Comparison of ENCODE assay signal across 1 cellular context in genomic region chr14:103920981-103921854, GRCh38.
A peak's percentile ranks its signal among the peaks of the same experiment; 100 is the strongest.
TF ChIP-seq lines count a peak whose summit lies in the region.

No MANE protein-coding gene starts in this region.

TF ChIP-seq in K562, 482 proteins besides CTCF, POLR2A, EP300 and RAD21 (continued from another document and continues in another):
- TF ChIP-seq, protein P1, sequence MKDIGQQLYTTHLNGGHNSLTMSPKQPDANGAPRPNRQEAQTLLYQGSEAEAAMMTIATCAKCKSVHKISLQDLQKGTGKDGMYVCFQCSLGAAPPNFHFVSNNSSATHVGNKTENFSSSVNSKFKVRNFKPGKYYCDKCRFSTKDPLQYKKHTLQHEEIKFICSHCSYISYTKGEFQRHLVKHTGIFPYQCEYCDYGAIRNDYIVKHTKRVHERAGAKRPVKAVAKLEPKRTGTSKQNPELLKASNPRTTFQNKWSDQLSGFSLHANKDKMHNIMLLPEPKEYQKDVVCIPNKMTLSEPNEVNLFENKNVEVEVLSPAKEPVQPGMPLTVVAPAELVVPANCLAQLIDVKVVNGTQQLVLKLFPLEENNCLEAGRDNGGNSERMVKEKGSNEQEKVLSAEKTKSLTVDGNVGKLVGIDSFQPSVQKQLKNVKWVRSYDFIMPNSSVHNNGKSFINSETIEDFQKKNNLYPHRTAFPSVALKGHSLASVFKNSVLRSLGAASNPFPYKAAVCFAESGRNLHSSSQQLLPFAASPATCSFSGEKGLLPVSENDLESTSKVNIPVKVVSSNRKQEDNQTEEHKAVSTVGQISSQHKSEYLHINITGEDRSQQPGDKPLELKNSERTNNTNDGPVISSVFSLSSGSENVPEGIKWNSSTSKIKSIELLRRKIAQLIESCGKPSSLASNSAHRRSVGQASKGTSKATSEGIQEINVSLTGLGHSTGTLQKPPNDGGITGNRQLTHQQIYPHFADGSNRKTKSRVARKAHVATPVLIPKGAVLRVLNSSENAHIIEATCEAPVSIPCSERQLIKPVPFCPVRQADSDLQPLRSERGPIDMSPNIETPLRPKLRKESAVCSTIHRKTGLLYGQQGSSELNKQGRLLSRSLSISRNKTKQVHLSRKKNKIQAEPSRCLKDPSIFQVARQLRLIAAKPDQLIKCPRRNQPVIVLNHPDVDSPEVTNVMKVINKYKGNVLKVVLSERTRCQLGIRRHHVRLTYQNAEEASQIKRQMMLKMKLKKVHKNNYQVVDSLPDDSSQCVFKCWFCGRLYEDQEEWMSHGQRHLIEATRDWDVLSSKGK (CRISPR knock-in tag; IDR thresholded peaks at IDR 0.05) = no peak
- TF ChIP-seq, protein P2, sequence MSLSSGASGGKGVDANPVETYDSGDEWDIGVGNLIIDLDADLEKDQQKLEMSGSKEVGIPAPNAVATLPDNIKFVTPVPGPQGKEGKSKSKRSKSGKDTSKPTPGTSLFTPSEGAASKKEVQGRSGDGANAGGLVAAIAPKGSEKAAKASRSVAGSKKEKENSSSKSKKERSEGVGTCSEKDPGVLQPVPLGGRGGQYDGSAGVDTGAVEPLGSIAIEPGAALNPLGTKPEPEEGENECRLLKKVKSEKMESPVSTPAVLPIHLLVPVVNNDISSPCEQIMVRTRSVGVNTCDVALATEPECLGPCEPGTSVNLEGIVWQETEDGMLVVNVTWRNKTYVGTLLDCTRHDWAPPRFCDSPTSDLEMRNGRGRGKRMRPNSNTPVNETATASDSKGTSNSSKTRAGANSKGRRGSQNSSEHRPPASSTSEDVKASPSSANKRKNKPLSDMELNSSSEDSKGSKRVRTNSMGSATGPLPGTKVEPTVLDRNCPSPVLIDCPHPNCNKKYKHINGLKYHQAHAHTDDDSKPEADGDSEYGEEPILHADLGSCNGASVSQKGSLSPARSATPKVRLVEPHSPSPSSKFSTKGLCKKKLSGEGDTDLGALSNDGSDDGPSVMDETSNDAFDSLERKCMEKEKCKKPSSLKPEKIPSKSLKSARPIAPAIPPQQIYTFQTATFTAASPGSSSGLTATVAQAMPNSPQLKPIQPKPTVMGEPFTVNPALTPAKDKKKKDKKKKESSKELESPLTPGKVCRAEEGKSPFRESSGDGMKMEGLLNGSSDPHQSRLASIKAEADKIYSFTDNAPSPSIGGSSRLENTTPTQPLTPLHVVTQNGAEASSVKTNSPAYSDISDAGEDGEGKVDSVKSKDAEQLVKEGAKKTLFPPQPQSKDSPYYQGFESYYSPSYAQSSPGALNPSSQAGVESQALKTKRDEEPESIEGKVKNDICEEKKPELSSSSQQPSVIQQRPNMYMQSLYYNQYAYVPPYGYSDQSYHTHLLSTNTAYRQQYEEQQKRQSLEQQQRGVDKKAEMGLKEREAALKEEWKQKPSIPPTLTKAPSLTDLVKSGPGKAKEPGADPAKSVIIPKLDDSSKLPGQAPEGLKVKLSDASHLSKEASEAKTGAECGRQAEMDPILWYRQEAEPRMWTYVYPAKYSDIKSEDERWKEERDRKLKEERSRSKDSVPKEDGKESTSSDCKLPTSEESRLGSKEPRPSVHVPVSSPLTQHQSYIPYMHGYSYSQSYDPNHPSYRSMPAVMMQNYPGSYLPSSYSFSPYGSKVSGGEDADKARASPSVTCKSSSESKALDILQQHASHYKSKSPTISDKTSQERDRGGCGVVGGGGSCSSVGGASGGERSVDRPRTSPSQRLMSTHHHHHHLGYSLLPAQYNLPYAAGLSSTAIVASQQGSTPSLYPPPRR (CRISPR knock-in tag; IDR thresholded peaks at IDR 0.05; ENCODE audit: borderline replicate concordance) = no peak
- TF ChIP-seq TCF7 (IDR thresholded peaks at IDR 0.05; ENCODE audit: borderline replicate concordance) = no peak
- no peak for TF ChIP-seq ZNF175 (CRISPR knock-in tag; IDR thresholded peaks at IDR 0.05; ENCODE audit: low read depth)
- no peak for TF ChIP-seq NFIC (IDR thresholded peaks at IDR 0.05)
- TF ChIP-seq, protein P3, sequence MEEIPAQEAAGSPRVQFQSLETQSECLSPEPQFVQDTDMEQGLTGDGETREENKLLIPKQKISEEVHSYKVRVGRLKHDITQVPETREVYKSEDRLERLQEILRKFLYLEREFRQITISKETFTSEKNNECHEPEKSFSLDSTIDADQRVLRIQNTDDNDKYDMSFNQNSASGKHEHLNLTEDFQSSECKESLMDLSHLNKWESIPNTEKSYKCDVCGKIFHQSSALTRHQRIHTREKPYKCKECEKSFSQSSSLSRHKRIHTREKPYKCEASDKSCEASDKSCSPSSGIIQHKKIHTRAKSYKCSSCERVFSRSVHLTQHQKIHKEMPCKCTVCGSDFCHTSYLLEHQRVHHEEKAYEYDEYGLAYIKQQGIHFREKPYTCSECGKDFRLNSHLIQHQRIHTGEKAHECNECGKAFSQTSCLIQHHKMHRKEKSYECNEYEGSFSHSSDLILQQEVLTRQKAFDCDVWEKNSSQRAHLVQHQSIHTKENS (CRISPR knock-in tag; IDR thresholded peaks at IDR 0.05) = no peak
- no peak for TF ChIP-seq ETS2 (tag; IDR thresholded peaks at IDR 0.05; ENCODE audit: borderline replicate concordance, poor library complexity, severe bottlenecking)
- TF ChIP-seq PTBP1 (IDR thresholded peaks at IDR 0.05; ENCODE audit: low read depth, low read length) = no peak
- no peak for TF ChIP-seq E2F8 (IDR thresholded peaks at IDR 0.05; ENCODE audit: low read depth, partially characterized antibody)
- TF ChIP-seq KAT7 (CRISPR knock-in tag; IDR thresholded peaks at IDR 0.05; ENCODE audit: borderline replicate concordance) = no peak
- TF ChIP-seq MYNN (IDR thresholded peaks at IDR 0.05) = 0 out of 2 replicates have a peak, but pooled peaks have one; percentile 37
- TF ChIP-seq MYNN (CRISPR knock-in tag; IDR thresholded peaks at IDR 0.05) = no peak
- TF ChIP-seq TBP (optimal IDR thresholded peaks at IDR 0.05; ENCODE audit: low read depth, low read length) = no peak
- no peak for TF ChIP-seq ZNF766 (CRISPR knock-in tag; conservative IDR thresholded peaks at IDR 0.05)
- TF ChIP-seq SMAD3 (CRISPR knock-in tag; conservative IDR thresholded peaks at IDR 0.05) = no peak
- TF ChIP-seq CHD4 (IDR thresholded peaks at IDR 0.05; ENCODE audit: insufficient read depth, insufficient replicate concordance, low read depth, low read length, poor library complexity, severe bottlenecking) = no peak
- TF ChIP-seq, protein P4, sequence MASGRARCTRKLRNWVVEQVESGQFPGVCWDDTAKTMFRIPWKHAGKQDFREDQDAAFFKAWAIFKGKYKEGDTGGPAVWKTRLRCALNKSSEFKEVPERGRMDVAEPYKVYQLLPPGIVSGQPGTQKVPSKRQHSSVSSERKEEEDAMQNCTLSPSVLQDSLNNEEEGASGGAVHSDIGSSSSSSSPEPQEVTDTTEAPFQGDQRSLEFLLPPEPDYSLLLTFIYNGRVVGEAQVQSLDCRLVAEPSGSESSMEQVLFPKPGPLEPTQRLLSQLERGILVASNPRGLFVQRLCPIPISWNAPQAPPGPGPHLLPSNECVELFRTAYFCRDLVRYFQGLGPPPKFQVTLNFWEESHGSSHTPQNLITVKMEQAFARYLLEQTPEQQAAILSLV (tag; IDR thresholded peaks at IDR 0.05) = no peak
- TF ChIP-seq NCOA6 (IDR thresholded peaks at IDR 0.05) = no peak
- TF ChIP-seq CBX8 (IDR thresholded peaks at IDR 0.05; ENCODE audit: borderline replicate concordance, extremely low read depth, low read depth, low read length, poor library complexity, severe bottlenecking) = no peak
- TF ChIP-seq ATF4 (CRISPR knock-in tag; IDR thresholded peaks at IDR 0.05) = no peak
- no peak for TF ChIP-seq WHSC1 (IDR thresholded peaks at IDR 0.05; ENCODE audit: low read length)
- TF ChIP-seq EGR1 (conservative IDR thresholded peaks at IDR 0.05) = no peak
- TF ChIP-seq, protein P5, sequence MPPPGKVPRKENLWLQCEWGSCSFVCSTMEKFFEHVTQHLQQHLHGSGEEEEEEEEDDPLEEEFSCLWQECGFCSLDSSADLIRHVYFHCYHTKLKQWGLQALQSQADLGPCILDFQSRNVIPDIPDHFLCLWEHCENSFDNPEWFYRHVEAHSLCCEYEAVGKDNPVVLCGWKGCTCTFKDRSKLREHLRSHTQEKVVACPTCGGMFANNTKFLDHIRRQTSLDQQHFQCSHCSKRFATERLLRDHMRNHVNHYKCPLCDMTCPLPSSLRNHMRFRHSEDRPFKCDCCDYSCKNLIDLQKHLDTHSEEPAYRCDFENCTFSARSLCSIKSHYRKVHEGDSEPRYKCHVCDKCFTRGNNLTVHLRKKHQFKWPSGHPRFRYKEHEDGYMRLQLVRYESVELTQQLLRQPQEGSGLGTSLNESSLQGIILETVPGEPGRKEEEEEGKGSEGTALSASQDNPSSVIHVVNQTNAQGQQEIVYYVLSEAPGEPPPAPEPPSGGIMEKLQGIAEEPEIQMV (tag; conservative IDR thresholded peaks at IDR 0.05; ENCODE audit: low read depth) = no peak
- no peak for TF ChIP-seq BRD4 (IDR thresholded peaks at IDR 0.05)
- peak; percentile 78 for TF ChIP-seq KDM5B (IDR thresholded peaks at IDR 0.05; ENCODE audit: insufficient replicate concordance, low read depth, low read length)
- TF ChIP-seq PRMT5 (CRISPR knock-in tag; IDR thresholded peaks at IDR 0.05) = no peak
- TF ChIP-seq SREBF2 (CRISPR knock-in tag; IDR thresholded peaks at IDR 0.05) = no peak
- TF ChIP-seq GMEB1 (CRISPR knock-in tag; IDR thresholded peaks at IDR 0.05) = 0 out of 2 replicates have a peak, but pooled peaks have one; percentile 5
- no peak for TF ChIP-seq TCF7L2 (IDR thresholded peaks at IDR 0.05; ENCODE audit: low read depth, low read length)
- TF ChIP-seq HDGF (IDR thresholded peaks at IDR 0.05) = no peak
- TF ChIP-seq, protein P6, sequence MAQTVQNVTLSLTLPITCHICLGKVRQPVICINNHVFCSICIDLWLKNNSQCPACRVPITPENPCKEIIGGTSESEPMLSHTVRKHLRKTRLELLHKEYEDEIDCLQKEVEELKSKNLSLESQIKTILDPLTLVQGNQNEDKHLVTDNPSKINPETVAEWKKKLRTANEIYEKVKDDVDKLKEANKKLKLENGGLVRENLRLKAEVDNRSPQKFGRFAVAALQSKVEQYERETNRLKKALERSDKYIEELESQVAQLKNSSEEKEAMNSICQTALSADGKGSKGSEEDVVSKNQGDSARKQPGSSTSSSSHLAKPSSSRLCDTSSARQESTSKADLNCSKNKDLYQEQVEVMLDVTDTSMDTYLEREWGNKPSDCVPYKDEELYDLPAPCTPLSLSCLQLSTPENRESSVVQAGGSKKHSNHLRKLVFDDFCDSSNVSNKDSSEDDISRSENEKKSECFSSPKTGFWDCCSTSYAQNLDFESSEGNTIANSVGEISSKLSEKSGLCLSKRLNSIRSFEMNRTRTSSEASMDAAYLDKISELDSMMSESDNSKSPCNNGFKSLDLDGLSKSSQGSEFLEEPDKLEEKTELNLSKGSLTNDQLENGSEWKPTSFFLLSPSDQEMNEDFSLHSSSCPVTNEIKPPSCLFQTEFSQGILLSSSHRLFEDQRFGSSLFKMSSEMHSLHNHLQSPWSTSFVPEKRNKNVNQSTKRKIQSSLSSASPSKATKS (CRISPR knock-in tag; IDR thresholded peaks at IDR 0.05) = no peak
- TF ChIP-seq ELF1 (tag; IDR thresholded peaks at IDR 0.05) = peak; percentile 93
- no peak for TF ChIP-seq MTA2 (IDR thresholded peaks at IDR 0.05; ENCODE audit: low read depth)
- TF ChIP-seq HEY1 (CRISPR knock-in tag; IDR thresholded peaks at IDR 0.05; ENCODE audit: borderline replicate concordance) = no peak
- no peak for TF ChIP-seq TRIM24 (IDR thresholded peaks at IDR 0.05)
- peak; percentile 82 for TF ChIP-seq SNIP1 (IDR thresholded peaks at IDR 0.05; ENCODE audit: low read depth)
- no peak for TF ChIP-seq NCOA1 (IDR thresholded peaks at IDR 0.05; ENCODE audit: low read depth)
- TF ChIP-seq FOXK1 (CRISPR knock-in tag; IDR thresholded peaks at IDR 0.05; ENCODE audit: borderline replicate concordance) = no peak
- TF ChIP-seq E2F5 (CRISPR knock-in tag; IDR thresholded peaks at IDR 0.05) = no peak
- peak; percentile 91 for TF ChIP-seq ELF2 (CRISPR knock-in tag; IDR thresholded peaks at IDR 0.05)
- no peak for TF ChIP-seq BCOR (IDR thresholded peaks at IDR 0.05)
- TF ChIP-seq RFX7 (CRISPR knock-in tag; IDR thresholded peaks at IDR 0.05) = no peak
